ENCODE assay signal across 24 cellular contexts in genomic region chrX:79440336-79440735, GRCh38.
"Had no signal": no experiment of that assay in that cellular context is flagged by ENCODE, and none has a peak within 500 bp of the region (broad histone marks: within the 10 kb centered on the region; RNA-seq: fewer than 3 reads in every experiment).

No MANE protein-coding gene starts in this region.

- H3K27ac Mint-ChIP-seq: mesothelial cell of epicardium, naive B cell had no signal

- H3K36me3 ChIP-seq: esophagus muscularis mucosa, gastroesophageal sphincter, heart left ventricle, left lung, lower lobe of right lung had no signal

- H3K4me2 ChIP-seq: hepatocyte had no signal

- H3K27me3 ChIP-seq: esophagus muscularis mucosa, foreskin keratinocyte, gastroesophageal sphincter, heart left ventricle, hepatocyte, left lung had no signal

- ATAC-seq: foreskin keratinocyte, gastroesophageal sphincter, heart left ventricle, left cardiac atrium, left lung, left ventricle myocardium superior, lower lobe of right lung, mucosa of descending colon had no signal

- H3K4me3 ChIP-seq: coronary artery, dorsolateral prefrontal cortex, esophagus muscularis mucosa, gastroesophageal sphincter, heart left ventricle, hepatocyte, left lung, lower lobe of right lung, mucosa of descending colon had no signal

- H3K4me3 Mint-ChIP-seq: mesothelial cell of epicardium, naive B cell had no signal

- DNase-seq: dermis blood vessel endothelial cell; dorsolateral prefrontal cortex; effector CD4-positive, alpha-beta T cell; effector memory CD4-positive, alpha-beta T cell; foreskin keratinocyte; heart left ventricle; hypothalamus; left cardiac atrium; left lung; left ventricle myocardium superior; lower lobe of right lung; mesenchymal stem cell; mucosa of descending colon; naive B cell had no signal

- H3K9me3 ChIP-seq: esophagus muscularis mucosa, gastroesophageal sphincter, left lung, lower lobe of right lung, mucosa of descending colon had no signal

- H3K4me1 Mint-ChIP-seq: mesothelial cell of epicardium, naive B cell had no signal

- H3K4me1 ChIP-seq: esophagus muscularis mucosa, foreskin keratinocyte, gastroesophageal sphincter, heart left ventricle, left lung, lower lobe of right lung had no signal

- FAIRE-seq: colon, endothelial cell of umbilical vein, frontal cortex, islet of Langerhans, keratinocyte had no signal

- H3K36me3 Mint-ChIP-seq: naive B cell had no signal

- H3K27ac ChIP-seq: coronary artery, dorsolateral prefrontal cortex, esophagus muscularis mucosa, foreskin keratinocyte, gastroesophageal sphincter, heart left ventricle, hepatocyte, left lung, lower lobe of right lung had no signal
